21 cellular contexts compared by ENCODE assay signal in the genomic region with DNA sequence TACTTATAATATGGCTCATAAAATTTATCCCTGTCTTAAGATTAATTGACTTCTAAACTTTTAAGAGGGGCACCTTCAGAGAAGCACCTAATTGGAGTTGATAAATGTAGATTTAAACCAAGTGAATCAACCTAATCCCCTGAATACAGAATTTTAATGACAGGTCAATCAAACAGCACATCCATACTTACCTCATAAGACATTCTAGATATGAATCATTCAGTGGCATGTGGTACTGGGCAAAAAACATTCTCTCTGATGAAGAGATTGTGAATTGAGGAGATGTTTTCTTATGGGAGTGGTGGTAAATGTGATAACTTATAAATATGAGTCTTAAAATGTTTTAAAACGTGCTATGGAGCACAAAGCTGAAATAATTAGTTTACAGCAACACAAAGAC.
A peak's percentile ranks its signal among the peaks of the same experiment; 100 is the strongest.
DNase-seq lines count a peak whose midpoint lies in the region; ATAC-seq and TF ChIP-seq lines count a peak whose summit lies in the region.
"Had no signal": no experiment of that assay in that cellular context is flagged by ENCODE, and none has a peak within 500 bp of the region (broad histone marks: within the 10 kb centered on the region; RNA-seq: fewer than 3 reads in every experiment).

No MANE protein-coding gene starts in this region.

- H3K4me1 ChIP-seq in GM23248 (ENCODE audit: insufficient read depth) (0 out of 2 replicates have a peak, but pooled peaks cover 12% of the 10 kb centered on the region), foreskin keratinocyte (no peaks in the 10 kb centered on the region)
- H3K4me1 ChIP-seq: BLaER1 had no signal

- DNase-seq in BJ (ENCODE audit: low read depth) (peak; percentile 18), GM23248 (peak; percentile 23), amniotic epithelial cell (ENCODE audit: low read depth) (peak; percentile 42), foreskin keratinocyte (peak in 1 of 2 donors; percentile 26), substantia nigra (lab: John Stamatoyannopoulos, UW) (no peak), COLO829 (ENCODE audit: low spot score) (no peak)
- no peak for DNase-seq in T-helper 2 cell treated with Interferon-gamma antibody and Interleukin-4, amounts not matched to agents 5 μg/mL and 100 μg/mL, for 36 hours (ENCODE audit: low spot score)
- DNase-seq: CD4-positive, CD25-positive, alpha-beta regulatory T cell; DMS53; NCI-H1092; NCI-H1417 treated with DMSO at 0.1 percent for 48 hours; NCI-H1694 treated with DMSO at 0.1 percent for 48 hours; NCI-H2081; NCI-H2227 treated with DMSO at 0.1 percent for 48 hours; NCI-H526 treated with DMSO at 0.1 percent for 48 hours; SHP77 had no signal

- no peak overlapping the region for H3K27ac Mint-ChIP-seq in T-helper 2 cell treated with Interferon-gamma antibody and Interleukin-4, amounts not matched to agents 5 μg/mL and 100 μg/mL, for 36 hours
- H3K27ac Mint-ChIP-seq: CD4-positive, CD25-positive, alpha-beta regulatory T cell; IgD-negative memory B cell had no signal

- 0 out of 2 replicates have a peak, but pooled peaks cover 5% of the 10 kb centered on the region for H3F3A ChIP-seq in GM23248 (ENCODE audit: insufficient read depth)

- no peaks in the 10 kb centered on the region for H3K79me2 ChIP-seq in GM23248 (ENCODE audit: insufficient read depth)

- H3K4me3 Mint-ChIP-seq in T-helper 2 cell treated with Interferon-gamma antibody and Interleukin-4, amounts not matched to agents 5 μg/mL and 100 μg/mL, for 36 hours = no peak overlapping the region
- H3K4me3 Mint-ChIP-seq: CD4-positive, CD25-positive, alpha-beta regulatory T cell; IgD-negative memory B cell had no signal

- no peaks in the 10 kb centered on the region for H3K36me3 Mint-ChIP-seq in T-helper 2 cell treated with Interferon-gamma antibody and Interleukin-4, amounts not matched to agents 5 μg/mL and 100 μg/mL, for 36 hours (ENCODE audit: low read depth)
- H3K36me3 Mint-ChIP-seq: CD4-positive, CD25-positive, alpha-beta regulatory T cell; IgD-negative memory B cell had no signal

- H3K4me3 ChIP-seq in BJ (ENCODE audit: low read depth, low read length) (no peak overlapping the region), GM23248 (no peak overlapping the region)
- H3K4me3 ChIP-seq: BLaER1 had no signal

- in situ Hi-C loops in GM23248 (cut with MboI) = no loop called here

- no peak overlapping the region for H3K4me2 ChIP-seq in GM23248 (ENCODE audit: unreplicated experiment)
- H3K4me2 ChIP-seq: BLaER1, KMS-11 had no signal

- no peaks in the 10 kb centered on the region for H3K4me1 Mint-ChIP-seq in T-helper 2 cell treated with Interferon-gamma antibody and Interleukin-4, amounts not matched to agents 5 μg/mL and 100 μg/mL, for 36 hours (ENCODE audit: low read depth)
- H3K4me1 Mint-ChIP-seq: CD4-positive, CD25-positive, alpha-beta regulatory T cell; IgD-negative memory B cell had no signal

- WGBS in GM23248 (ENCODE audit: low coverage in 1 of 2, low lambda C conversion rate in 2 of 2, missing lambda C conversion rate in 2 of 2), 2 experiments = 50 to 55% methylated on average over 1 of the region's 1 CpG

- H3K9me3 Mint-ChIP-seq in T-helper 2 cell treated with Interferon-gamma antibody and Interleukin-4, amounts not matched to agents 5 μg/mL and 100 μg/mL, for 36 hours = no peaks in the 10 kb centered on the region
- H3K9me3 Mint-ChIP-seq: IgD-negative memory B cell had no signal

- peak; percentile 33 for ATAC-seq in foreskin keratinocyte
- ATAC-seq: Panc1 had no signal

- no peaks in the 10 kb centered on the region for H4K20me1 ChIP-seq in GM23248 (ENCODE audit: insufficient read depth)
- H4K20me1 ChIP-seq: BLaER1 had no signal

- H3K9ac ChIP-seq in GM23248 = no peak overlapping the region
- H3K9ac ChIP-seq: BLaER1, KMS-11 had no signal

- H3K9me3 ChIP-seq in GM23248 (ENCODE audit: low read depth) = no peaks in the 10 kb centered on the region
- H3K9me3 ChIP-seq: BLaER1 had no signal

- no peaks in the 10 kb centered on the region for H3K9me2 ChIP-seq in GM23248 (ENCODE audit: insufficient read depth)

- H3K36me3 ChIP-seq in BJ (ENCODE audit: control insufficient read depth, insufficient read depth, low read length) = no peaks in the 10 kb centered on the region
- H3K36me3 ChIP-seq in GM23248 (ENCODE audit: low read depth) = no peaks in the 10 kb centered on the region
- H3K36me3 ChIP-seq: BLaER1 had no signal

- POLR2A ChIA-PET in BJ (lab: Charles Lee) = no interaction called here

- no peak overlapping the region for H2AFZ ChIP-seq in GM23248

- no peak for TF ChIP-seq CTCF in BJ (IDR thresholded peaks at IDR 0.05; ENCODE audit: insufficient read depth, low read depth, low read length)
- no peak for TF ChIP-seq CTCF in foreskin keratinocyte (conservative IDR thresholded peaks at IDR 0.05)

- no peak overlapping the region for H3K27ac ChIP-seq in GM23248
- H3K27ac ChIP-seq in foreskin keratinocyte = no peak overlapping the region
- H3K27ac ChIP-seq in substantia nigra (ENCODE audit: low read depth, low read length, poor library complexity, severe bottlenecking) = no peak overlapping the region
- H3K27ac ChIP-seq: BLaER1, KMS-11, RWPE1 had no signal

- H3K27me3 ChIP-seq in BJ (ENCODE audit: control insufficient read depth, insufficient read depth, low read length) (no peaks in the 10 kb centered on the region), GM23248 (replicated peaks; ENCODE audit: insufficient read depth) (no peaks in the 10 kb centered on the region), foreskin keratinocyte (peaks cover 13% of the 10 kb centered on the region)
- H3K27me3 ChIP-seq: BLaER1 had no signal

- no peaks in the 10 kb centered on the region for H3K27me3 Mint-ChIP-seq in T-helper 2 cell treated with Interferon-gamma antibody and Interleukin-4, amounts not matched to agents 5 μg/mL and 100 μg/mL, for 36 hours (ENCODE audit: low read depth)
- H3K27me3 Mint-ChIP-seq: CD4-positive, CD25-positive, alpha-beta regulatory T cell had no signal

- CTCF ChIA-PET in BJ (lab: Yijun Ruan, JAX) = interaction anchor here (0.6 to 1.5 kb wide), 3 partner anchors 9 to 33 kb away, joined by 3 to 4 read pairs (median 3); no protein-coding TSS in a partner anchor

Comparison
In these comparisons a context has a peak if more than half of its experiments do, and no peak if none do; other contexts are left out.
1. DNase-seq: peak in BJ (single experiment), GM23248 (single experiment) and amniotic epithelial cell (single experiment); none in T-helper 2 cell treated with Interferon-gamma antibody and Interleukin-4, amounts not matched to agents 5 μg/mL and 100 μg/mL, for 36 hours (single experiment), substantia nigra (0 of 49) and COLO829 (single experiment).